In the genomic region with DNA sequence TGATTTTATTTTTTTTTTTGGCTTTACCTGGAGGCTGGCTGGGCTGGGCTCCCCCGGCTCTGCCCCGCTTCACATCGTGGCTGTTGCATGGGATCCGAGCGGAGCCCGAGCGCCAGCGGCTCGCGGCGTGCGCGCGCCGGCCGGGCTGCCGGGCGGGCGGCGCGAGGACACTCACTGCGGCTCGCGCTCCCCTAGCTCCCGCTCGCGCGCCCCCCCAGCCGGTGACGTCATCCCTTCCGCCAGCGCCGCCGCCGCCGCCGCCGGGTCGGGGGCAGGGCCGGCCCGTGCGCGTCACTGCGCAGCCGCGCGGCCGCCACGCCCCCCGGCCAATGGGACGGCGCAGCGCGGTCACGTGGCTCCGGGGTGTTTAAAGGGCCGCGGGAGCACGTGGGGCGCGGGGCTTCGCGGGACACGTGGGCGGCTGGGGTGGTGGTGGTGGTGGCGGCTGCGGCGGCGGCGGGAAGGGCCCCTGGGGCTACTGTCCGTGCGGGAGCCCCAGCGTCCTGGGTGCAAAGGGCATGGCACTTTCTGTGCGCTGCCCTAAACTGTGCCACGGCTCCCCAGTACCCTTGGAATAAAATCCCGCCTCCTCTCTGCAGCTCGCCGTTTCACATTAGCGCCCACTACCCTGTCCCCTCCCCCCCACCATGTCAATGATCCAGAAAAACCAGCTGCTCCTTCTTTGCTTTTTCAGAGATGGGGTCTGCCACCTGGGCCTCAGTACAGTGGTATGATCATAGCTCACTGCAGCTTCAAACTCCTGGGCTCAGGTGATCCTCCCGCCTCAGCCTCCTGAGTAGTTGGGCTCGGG, we compare ENCODE assay signal across 8 cellular contexts.
DNase-seq lines count a peak whose midpoint lies in the region; FAIRE-seq and TF ChIP-seq lines count a peak whose summit lies in the region.

A gene (minus strand): TSS at position 176 of the 811 bp plus-strand sequence. CDS start 54,672 bp downstream, outside the sequence.

- in situ Hi-C loops in astrocyte of the spinal cord (cut with HindIII; ENCODE audit: low sequenced_read_pairs), result no loop called here

- TF ChIP-seq CTCF in astrocyte of the spinal cord (IDR thresholded peaks at IDR 0.05; ENCODE audit: low read depth, low read length), result no peak
- no peak for TF ChIP-seq CTCF in retinal pigment epithelial cell (conservative IDR thresholded peaks at IDR 0.05; ENCODE audit: low read depth, low read length)

- DNase-seq in GM04504 (ENCODE audit: low read depth) (peak; percentile 47), NCI-H1048 (lab: John Stamatoyannopoulos, UW) (peak; percentile 84), T1000 (lab: John Stamatoyannopoulos, UW) (peak; percentile 84), astrocyte of the spinal cord (ENCODE audit: low read depth, low spot score) (peak; percentile 79), hippocampal formation (lab: John Stamatoyannopoulos, UW) (peak; percentile 71 to 73), retinal pigment epithelial cell (ENCODE audit: low read depth) (peak; percentile 26), urothelium cell line (ENCODE audit: low spot score) (peak; percentile 92), UCSD-AML1 (lab: John Stamatoyannopoulos, UW; ENCODE audit: unreplicated experiment) (no peak)

- H3K4me3 ChIP-seq in astrocyte of the spinal cord (ENCODE audit: low read depth, low read length), result peak within 1 kb of the TSS; percentile 61
- H3K4me3 ChIP-seq in retinal pigment epithelial cell (ENCODE audit: low read length), result peak within 1 kb of the TSS; percentile 60

- FAIRE-seq in urothelium cell line (lab: Jason Lieb, UNC), result peak; percentile 79
